17 cellular contexts compared by ENCODE assay signal in genomic region chr10:108014902-108015177, GRCh38.
DNase-seq lines count a peak whose midpoint lies in the region; ATAC-seq lines count a peak whose summit lies in the region.
"Had no signal": no experiment of that assay in that cellular context is flagged by ENCODE, and none has a peak within 500 bp of the region (broad histone marks: within the 10 kb centered on the region; RNA-seq: fewer than 3 reads in every experiment).

No MANE protein-coding gene starts in this region.

- H3K9me3 ChIP-seq in right cardiac atrium (ENCODE audit: control insufficient read depth, low read length): no peaks in the 10 kb centered on the region
- H3K9me3 ChIP-seq: HAP-1, psoas muscle had no signal

- ATAC-seq in GM18499 (IDR thresholded peaks at IDR 0.05; ENCODE audit: insufficient read depth, unreplicated experiment): peak; percentile 66
- peak; percentile 80 for ATAC-seq in GM19467 (IDR thresholded peaks at IDR 0.05; ENCODE audit: unreplicated experiment)
- peak; percentile 92 for ATAC-seq in HG02798 (IDR thresholded peaks at IDR 0.05; ENCODE audit: poor library complexity, unreplicated experiment)
- peak; percentile 93 for ATAC-seq in HG03378 (IDR thresholded peaks at IDR 0.05; ENCODE audit: unreplicated experiment)
- ATAC-seq in right cardiac atrium: no peak
- ATAC-seq: HepG2, psoas muscle had no signal

- intact Hi-C loops in right cardiac atrium (cut with DNase I): no loop called here

- no peak overlapping the region for H3K27ac ChIP-seq in right cardiac atrium (ENCODE audit: low read length)
- H3K27ac ChIP-seq: psoas muscle, SK-N-MC had no signal

- DNase-seq in middle frontal gyrus (ENCODE audit: extremely low spot score, low spot score): no peak
- DNase-seq in right cardiac atrium: no peak
- no peak for DNase-seq in kidney glomerular epithelial cell (lab: John Stamatoyannopoulos, UW)
- no peak for DNase-seq in Ammon's horn (ENCODE audit: low spot score)
- DNase-seq: activated naive CD4-positive, alpha-beta T cell; effector CD4-positive, alpha-beta T cell; foreskin fibroblast; NCI-H1048; NCI-H2227 treated with DMSO at 0.1 percent for 48 hours; psoas muscle had no signal

- no peaks in the 10 kb centered on the region for H3K4me1 ChIP-seq in right cardiac atrium (ENCODE audit: control insufficient read depth, insufficient read depth, low read length)
- H3K4me1 ChIP-seq: HAP-1, psoas muscle had no signal

- no peaks in the 10 kb centered on the region for H3K27me3 ChIP-seq in right cardiac atrium (ENCODE audit: control insufficient read depth, insufficient read depth)

- H3K4me3 ChIP-seq in right cardiac atrium (ENCODE audit: low read length): no peak overlapping the region
- H3K4me3 ChIP-seq: HAP-1, psoas muscle, SK-N-MC had no signal

- WGBS in right cardiac atrium: 94% methylated on average over 1 of the region's 1 CpG

Comparison
In these comparisons a context has a peak if more than half of its experiments do, and no peak if none do; other contexts are left out.
1. ATAC-seq: peak in GM18499 (single experiment), GM19467 (single experiment), HG02798 (single experiment) and HG03378 (single experiment); none in right cardiac atrium (0 of 2).